Comparison of ENCODE assay signal across 1 cellular context in the genomic region with DNA sequence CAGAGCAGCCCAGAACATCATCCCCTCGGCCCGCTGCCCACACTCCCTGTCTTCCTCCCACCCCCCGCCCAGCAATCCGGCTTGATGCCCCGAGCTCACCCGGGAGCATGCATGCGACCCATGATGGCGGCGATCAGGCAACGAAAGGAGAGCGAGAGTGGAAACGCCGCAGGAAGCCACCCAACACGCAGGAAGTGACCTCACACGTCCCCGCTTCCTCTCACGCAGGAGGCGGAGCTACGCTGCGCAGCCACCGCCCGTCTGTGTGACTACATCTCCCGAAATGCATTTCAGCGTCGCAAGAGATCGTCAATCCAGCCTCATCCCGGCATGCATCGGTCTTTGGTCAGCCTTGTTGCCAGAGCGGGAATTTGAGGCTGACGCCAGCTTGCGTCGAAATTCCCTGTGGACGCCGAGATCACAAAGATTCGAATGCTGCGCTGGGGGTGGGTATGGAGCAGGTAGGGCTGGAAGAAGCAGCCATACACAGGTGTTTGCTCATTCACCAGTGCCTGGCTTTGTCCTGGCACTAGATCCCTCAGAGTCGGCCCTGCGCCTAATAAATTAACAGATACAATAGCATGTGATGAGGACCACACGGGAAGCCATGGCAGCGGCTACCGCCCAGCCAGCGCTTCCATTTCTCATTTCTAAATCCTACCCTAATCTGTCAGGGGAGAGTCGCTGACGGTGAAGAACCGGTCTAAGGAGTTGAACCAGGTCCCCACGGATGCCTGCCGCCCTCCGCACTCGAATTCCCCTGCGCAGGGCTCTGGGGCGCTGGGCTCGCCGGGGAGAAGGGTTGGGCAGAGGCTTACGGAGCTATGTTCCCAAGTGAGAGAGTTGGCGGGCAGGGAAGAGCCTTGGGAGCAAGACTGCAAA.
A peak's percentile ranks its signal among the peaks of the same experiment; 100 is the strongest.
TF ChIP-seq lines count a peak whose summit lies in the region.

A gene (minus strand): TSS at position 148 of the 882 bp plus-strand sequence. CDS start 26 bp downstream, at position 122.

TF ChIP-seq in WTC11, 78 proteins besides CTCF, POLR2A, EP300 and RAD21 (continued from another document and continues in another):
- TF ChIP-seq, protein P1, sequence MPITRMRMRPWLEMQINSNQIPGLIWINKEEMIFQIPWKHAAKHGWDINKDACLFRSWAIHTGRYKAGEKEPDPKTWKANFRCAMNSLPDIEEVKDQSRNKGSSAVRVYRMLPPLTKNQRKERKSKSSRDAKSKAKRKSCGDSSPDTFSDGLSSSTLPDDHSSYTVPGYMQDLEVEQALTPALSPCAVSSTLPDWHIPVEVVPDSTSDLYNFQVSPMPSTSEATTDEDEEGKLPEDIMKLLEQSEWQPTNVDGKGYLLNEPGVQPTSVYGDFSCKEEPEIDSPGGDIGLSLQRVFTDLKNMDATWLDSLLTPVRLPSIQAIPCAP (CRISPR knock-in tag; IDR thresholded peaks at IDR 0.05), result peak; percentile 63; the same call in 1 of the 2 replicates
- TF ChIP-seq NR1H2 (CRISPR knock-in tag; IDR thresholded peaks at IDR 0.05) (no peak), EMX1 (CRISPR knock-in tag; IDR thresholded peaks at IDR 0.05) (no peak), SMAD3 (CRISPR knock-in tag; IDR thresholded peaks at IDR 0.05; ENCODE audit: borderline replicate concordance) (no peak; the same call in 1 of the 2 replicates), ZNF317 (CRISPR knock-in tag; IDR thresholded peaks at IDR 0.05; ENCODE audit: borderline replicate concordance, low read depth) (peak; percentile 80; the same call in 1 of the 2 replicates), SP1 (CRISPR knock-in tag; conservative IDR thresholded peaks at IDR 0.05) (peak; percentile 97), ATF1 (CRISPR knock-in tag; IDR thresholded peaks at IDR 0.05) (peak; percentile 47; the same call in 1 of the 2 replicates), TCF7 (CRISPR knock-in tag; IDR thresholded peaks at IDR 0.05; ENCODE audit: low read depth) (no peak), GRHL2 (CRISPR knock-in tag; IDR thresholded peaks at IDR 0.05; ENCODE audit: insufficient replicate concordance, severe bottlenecking) (no peak), IRF2 (CRISPR knock-in tag; IDR thresholded peaks at IDR 0.05; ENCODE audit: borderline replicate concordance, low read depth) (no peak), ZNF423 (CRISPR knock-in tag; IDR thresholded peaks at IDR 0.05) (no peak), NFE2L1 (CRISPR knock-in tag; IDR thresholded peaks at IDR 0.05) (peak; percentile 91; the same call in 1 of the 2 replicates), ZNF121 (CRISPR knock-in tag; IDR thresholded peaks at IDR 0.05) (no peak), TEAD1 (CRISPR knock-in tag; IDR thresholded peaks at IDR 0.05) (peak; percentile 76), JUN (CRISPR knock-in tag; IDR thresholded peaks at IDR 0.05) (peak; percentile 63; the same call in 1 of the 2 replicates), ZNF263 (CRISPR knock-in tag; IDR thresholded peaks at IDR 0.05; ENCODE audit: low read depth) (no peak), RELA (CRISPR knock-in tag; IDR thresholded peaks at IDR 0.05; ENCODE audit: borderline replicate concordance) (no peak), ZBTB21 (CRISPR knock-in tag; IDR thresholded peaks at IDR 0.05; ENCODE audit: borderline replicate concordance) (peak; percentile 93), OVOL2 (CRISPR knock-in tag; IDR thresholded peaks at IDR 0.05; ENCODE audit: borderline replicate concordance) (no peak), ETV6 (CRISPR knock-in tag; IDR thresholded peaks at IDR 0.05) (no peak; the same call in 1 of the 2 replicates), ELF4 (CRISPR knock-in tag; IDR thresholded peaks at IDR 0.05; ENCODE audit: low read depth) (no peak), NR3C1 (CRISPR knock-in tag; conservative IDR thresholded peaks at IDR 0.05; ENCODE audit: low read depth) (no peak; the same call in 1 of the 2 replicates), ZNF671 (CRISPR knock-in tag; IDR thresholded peaks at IDR 0.05) (no peak), FOXP1 (CRISPR knock-in tag; IDR thresholded peaks at IDR 0.05; ENCODE audit: borderline replicate concordance) (peak; percentile 55; the same call in 1 of the 2 replicates), CREM (CRISPR knock-in tag; IDR thresholded peaks at IDR 0.05) (peak; percentile 94), SOX15 (CRISPR knock-in tag; IDR thresholded peaks at IDR 0.05) (no peak)
- TF ChIP-seq, protein P2, sequence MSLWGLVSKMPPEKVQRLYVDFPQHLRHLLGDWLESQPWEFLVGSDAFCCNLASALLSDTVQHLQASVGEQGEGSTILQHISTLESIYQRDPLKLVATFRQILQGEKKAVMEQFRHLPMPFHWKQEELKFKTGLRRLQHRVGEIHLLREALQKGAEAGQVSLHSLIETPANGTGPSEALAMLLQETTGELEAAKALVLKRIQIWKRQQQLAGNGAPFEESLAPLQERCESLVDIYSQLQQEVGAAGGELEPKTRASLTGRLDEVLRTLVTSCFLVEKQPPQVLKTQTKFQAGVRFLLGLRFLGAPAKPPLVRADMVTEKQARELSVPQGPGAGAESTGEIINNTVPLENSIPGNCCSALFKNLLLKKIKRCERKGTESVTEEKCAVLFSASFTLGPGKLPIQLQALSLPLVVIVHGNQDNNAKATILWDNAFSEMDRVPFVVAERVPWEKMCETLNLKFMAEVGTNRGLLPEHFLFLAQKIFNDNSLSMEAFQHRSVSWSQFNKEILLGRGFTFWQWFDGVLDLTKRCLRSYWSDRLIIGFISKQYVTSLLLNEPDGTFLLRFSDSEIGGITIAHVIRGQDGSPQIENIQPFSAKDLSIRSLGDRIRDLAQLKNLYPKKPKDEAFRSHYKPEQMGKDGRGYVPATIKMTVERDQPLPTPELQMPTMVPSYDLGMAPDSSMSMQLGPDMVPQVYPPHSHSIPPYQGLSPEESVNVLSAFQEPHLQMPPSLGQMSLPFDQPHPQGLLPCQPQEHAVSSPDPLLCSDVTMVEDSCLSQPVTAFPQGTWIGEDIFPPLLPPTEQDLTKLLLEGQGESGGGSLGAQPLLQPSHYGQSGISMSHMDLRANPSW (CRISPR knock-in tag; conservative IDR thresholded peaks at IDR 0.05; ENCODE audit: low read depth), result 0 out of 2 replicates have a peak, but pooled peaks have one; percentile 37
- TF ChIP-seq, protein P3, sequence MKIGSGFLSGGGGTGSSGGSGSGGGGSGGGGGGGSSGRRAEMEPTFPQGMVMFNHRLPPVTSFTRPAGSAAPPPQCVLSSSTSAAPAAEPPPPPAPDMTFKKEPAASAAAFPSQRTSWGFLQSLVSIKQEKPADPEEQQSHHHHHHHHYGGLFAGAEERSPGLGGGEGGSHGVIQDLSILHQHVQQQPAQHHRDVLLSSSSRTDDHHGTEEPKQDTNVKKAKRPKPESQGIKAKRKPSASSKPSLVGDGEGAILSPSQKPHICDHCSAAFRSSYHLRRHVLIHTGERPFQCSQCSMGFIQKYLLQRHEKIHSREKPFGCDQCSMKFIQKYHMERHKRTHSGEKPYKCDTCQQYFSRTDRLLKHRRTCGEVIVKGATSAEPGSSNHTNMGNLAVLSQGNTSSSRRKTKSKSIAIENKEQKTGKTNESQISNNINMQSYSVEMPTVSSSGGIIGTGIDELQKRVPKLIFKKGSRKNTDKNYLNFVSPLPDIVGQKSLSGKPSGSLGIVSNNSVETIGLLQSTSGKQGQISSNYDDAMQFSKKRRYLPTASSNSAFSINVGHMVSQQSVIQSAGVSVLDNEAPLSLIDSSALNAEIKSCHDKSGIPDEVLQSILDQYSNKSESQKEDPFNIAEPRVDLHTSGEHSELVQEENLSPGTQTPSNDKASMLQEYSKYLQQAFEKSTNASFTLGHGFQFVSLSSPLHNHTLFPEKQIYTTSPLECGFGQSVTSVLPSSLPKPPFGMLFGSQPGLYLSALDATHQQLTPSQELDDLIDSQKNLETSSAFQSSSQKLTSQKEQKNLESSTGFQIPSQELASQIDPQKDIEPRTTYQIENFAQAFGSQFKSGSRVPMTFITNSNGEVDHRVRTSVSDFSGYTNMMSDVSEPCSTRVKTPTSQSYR (CRISPR knock-in tag; IDR thresholded peaks at IDR 0.05), result no peak
- TF ChIP-seq, protein P4, sequence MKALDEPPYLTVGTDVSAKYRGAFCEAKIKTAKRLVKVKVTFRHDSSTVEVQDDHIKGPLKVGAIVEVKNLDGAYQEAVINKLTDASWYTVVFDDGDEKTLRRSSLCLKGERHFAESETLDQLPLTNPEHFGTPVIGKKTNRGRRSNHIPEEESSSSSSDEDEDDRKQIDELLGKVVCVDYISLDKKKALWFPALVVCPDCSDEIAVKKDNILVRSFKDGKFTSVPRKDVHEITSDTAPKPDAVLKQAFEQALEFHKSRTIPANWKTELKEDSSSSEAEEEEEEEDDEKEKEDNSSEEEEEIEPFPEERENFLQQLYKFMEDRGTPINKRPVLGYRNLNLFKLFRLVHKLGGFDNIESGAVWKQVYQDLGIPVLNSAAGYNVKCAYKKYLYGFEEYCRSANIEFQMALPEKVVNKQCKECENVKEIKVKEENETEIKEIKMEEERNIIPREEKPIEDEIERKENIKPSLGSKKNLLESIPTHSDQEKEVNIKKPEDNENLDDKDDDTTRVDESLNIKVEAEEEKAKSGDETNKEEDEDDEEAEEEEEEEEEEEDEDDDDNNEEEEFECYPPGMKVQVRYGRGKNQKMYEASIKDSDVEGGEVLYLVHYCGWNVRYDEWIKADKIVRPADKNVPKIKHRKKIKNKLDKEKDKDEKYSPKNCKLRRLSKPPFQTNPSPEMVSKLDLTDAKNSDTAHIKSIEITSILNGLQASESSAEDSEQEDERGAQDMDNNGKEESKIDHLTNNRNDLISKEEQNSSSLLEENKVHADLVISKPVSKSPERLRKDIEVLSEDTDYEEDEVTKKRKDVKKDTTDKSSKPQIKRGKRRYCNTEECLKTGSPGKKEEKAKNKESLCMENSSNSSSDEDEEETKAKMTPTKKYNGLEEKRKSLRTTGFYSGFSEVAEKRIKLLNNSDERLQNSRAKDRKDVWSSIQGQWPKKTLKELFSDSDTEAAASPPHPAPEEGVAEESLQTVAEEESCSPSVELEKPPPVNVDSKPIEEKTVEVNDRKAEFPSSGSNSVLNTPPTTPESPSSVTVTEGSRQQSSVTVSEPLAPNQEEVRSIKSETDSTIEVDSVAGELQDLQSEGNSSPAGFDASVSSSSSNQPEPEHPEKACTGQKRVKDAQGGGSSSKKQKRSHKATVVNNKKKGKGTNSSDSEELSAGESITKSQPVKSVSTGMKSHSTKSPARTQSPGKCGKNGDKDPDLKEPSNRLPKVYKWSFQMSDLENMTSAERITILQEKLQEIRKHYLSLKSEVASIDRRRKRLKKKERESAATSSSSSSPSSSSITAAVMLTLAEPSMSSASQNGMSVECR (CRISPR knock-in tag; IDR thresholded peaks at IDR 0.05; ENCODE audit: borderline replicate concordance), result peak; percentile 56; the same call in 1 of the 2 replicates
- TF ChIP-seq, protein P5, sequence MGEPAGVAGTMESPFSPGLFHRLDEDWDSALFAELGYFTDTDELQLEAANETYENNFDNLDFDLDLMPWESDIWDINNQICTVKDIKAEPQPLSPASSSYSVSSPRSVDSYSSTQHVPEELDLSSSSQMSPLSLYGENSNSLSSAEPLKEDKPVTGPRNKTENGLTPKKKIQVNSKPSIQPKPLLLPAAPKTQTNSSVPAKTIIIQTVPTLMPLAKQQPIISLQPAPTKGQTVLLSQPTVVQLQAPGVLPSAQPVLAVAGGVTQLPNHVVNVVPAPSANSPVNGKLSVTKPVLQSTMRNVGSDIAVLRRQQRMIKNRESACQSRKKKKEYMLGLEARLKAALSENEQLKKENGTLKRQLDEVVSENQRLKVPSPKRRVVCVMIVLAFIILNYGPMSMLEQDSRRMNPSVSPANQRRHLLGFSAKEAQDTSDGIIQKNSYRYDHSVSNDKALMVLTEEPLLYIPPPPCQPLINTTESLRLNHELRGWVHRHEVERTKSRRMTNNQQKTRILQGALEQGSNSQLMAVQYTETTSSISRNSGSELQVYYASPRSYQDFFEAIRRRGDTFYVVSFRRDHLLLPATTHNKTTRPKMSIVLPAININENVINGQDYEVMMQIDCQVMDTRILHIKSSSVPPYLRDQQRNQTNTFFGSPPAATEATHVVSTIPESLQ (CRISPR knock-in tag; IDR thresholded peaks at IDR 0.05), result no peak
- TF ChIP-seq, protein P6, sequence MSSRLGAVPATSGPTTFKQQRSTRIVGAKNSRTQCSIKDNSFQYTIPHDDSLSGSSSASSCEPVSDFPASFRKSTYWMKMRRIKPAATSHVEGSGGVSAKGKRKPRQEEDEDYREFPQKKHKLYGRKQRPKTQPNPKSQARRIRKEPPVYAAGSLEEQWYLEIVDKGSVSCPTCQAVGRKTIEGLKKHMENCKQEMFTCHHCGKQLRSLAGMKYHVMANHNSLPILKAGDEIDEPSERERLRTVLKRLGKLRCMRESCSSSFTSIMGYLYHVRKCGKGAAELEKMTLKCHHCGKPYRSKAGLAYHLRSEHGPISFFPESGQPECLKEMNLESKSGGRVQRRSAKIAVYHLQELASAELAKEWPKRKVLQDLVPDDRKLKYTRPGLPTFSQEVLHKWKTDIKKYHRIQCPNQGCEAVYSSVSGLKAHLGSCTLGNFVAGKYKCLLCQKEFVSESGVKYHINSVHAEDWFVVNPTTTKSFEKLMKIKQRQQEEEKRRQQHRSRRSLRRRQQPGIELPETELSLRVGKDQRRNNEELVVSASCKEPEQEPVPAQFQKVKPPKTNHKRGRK (CRISPR knock-in tag; IDR thresholded peaks at IDR 0.05; ENCODE audit: borderline replicate concordance), result no peak
- TF ChIP-seq, protein P7, sequence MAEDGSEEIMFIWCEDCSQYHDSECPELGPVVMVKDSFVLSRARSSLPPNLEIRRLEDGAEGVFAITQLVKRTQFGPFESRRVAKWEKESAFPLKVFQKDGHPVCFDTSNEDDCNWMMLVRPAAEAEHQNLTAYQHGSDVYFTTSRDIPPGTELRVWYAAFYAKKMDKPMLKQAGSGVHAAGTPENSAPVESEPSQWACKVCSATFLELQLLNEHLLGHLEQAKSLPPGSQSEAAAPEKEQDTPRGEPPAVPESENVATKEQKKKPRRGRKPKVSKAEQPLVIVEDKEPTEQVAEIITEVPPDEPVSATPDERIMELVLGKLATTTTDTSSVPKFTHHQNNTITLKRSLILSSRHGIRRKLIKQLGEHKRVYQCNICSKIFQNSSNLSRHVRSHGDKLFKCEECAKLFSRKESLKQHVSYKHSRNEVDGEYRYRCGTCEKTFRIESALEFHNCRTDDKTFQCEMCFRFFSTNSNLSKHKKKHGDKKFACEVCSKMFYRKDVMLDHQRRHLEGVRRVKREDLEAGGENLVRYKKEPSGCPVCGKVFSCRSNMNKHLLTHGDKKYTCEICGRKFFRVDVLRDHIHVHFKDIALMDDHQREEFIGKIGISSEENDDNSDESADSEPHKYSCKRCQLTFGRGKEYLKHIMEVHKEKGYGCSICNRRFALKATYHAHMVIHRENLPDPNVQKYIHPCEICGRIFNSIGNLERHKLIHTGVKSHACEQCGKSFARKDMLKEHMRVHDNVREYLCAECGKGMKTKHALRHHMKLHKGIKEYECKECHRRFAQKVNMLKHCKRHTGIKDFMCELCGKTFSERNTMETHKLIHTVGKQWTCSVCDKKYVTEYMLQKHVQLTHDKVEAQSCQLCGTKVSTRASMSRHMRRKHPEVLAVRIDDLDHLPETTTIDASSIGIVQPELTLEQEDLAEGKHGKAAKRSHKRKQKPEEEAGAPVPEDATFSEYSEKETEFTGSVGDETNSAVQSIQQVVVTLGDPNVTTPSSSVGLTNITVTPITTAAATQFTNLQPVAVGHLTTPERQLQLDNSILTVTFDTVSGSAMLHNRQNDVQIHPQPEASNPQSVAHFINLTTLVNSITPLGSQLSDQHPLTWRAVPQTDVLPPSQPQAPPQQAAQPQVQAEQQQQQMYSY (CRISPR knock-in tag; IDR thresholded peaks at IDR 0.05), result no peak
- TF ChIP-seq, protein P8, sequence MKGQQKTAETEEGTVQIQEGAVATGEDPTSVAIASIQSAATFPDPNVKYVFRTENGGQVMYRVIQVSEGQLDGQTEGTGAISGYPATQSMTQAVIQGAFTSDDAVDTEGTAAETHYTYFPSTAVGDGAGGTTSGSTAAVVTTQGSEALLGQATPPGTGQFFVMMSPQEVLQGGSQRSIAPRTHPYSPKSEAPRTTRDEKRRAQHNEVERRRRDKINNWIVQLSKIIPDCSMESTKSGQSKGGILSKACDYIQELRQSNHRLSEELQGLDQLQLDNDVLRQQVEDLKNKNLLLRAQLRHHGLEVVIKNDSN (CRISPR knock-in tag; IDR thresholded peaks at IDR 0.05), result 0 out of 2 replicates have a peak, but pooled peaks have one; percentile 38
